In genomic region chr20:4159765-4160490, GRCh38 we compare ENCODE assay signal across 12 cellular contexts. TPM values are rescaled to one million over a fixed set of nuclear protein-coding genes. Genes with fewer than 3 reads are reported as not detected.
A peak's percentile ranks its signal among the peaks of the same experiment; 100 is the strongest.
DNase-seq lines count a peak whose midpoint lies in the region; ATAC-seq, FAIRE-seq and TF ChIP-seq lines count a peak whose summit lies in the region.
"Had no signal": no experiment of that assay in that cellular context is flagged by ENCODE, and none has a peak within 500 bp of the region (broad histone marks: within the 10 kb centered on the region; RNA-seq: fewer than 3 reads in every experiment).

No MANE protein-coding gene starts in this region.

- peak overlapping the region; percentile 74 for H3K9ac ChIP-seq in SK-N-MC (ENCODE audit: insufficient read length)
- no peak overlapping the region for H3K9ac ChIP-seq in smooth muscle cell (ENCODE audit: low read depth)

- H3F3A ChIP-seq in smooth muscle cell (ENCODE audit: low read depth): no peaks in the 10 kb centered on the region

- H2AFZ ChIP-seq in smooth muscle cell (ENCODE audit: low read depth): no peak overlapping the region

- H3K27me3 ChIP-seq in smooth muscle cell (ENCODE audit: low read depth): no peaks in the 10 kb centered on the region

- TF ChIP-seq CTCF in smooth muscle cell (IDR thresholded peaks at IDR 0.05; ENCODE audit: borderline replicate concordance, insufficient read depth, poor library complexity, severe bottlenecking): no peak
- TF ChIP-seq CTCF in omental fat pad (IDR thresholded peaks at IDR 0.05): no peak

- peak overlapping the region; percentile 90 for H3K27ac ChIP-seq in SK-N-MC
- H3K27ac ChIP-seq in smooth muscle cell (ENCODE audit: low read depth): peak overlapping the region; percentile 44
- H3K27ac ChIP-seq: thoracic aorta had no signal

- peaks cover 88% of the 10 kb centered on the region for H4K20me1 ChIP-seq in smooth muscle cell (ENCODE audit: low read depth)

- H3K36me3 ChIP-seq in SK-N-MC (ENCODE audit: insufficient read depth, low read length): no peaks in the 10 kb centered on the region
- H3K36me3 ChIP-seq in smooth muscle cell (ENCODE audit: low read depth): no peaks in the 10 kb centered on the region
- H3K36me3 ChIP-seq: thoracic aorta had no signal

- H3K9me3 ChIP-seq in SK-N-MC (ENCODE audit: low read depth, low read length) (no peaks in the 10 kb centered on the region), smooth muscle cell (replicated peaks; ENCODE audit: low read depth) (no peaks in the 10 kb centered on the region)
- H3K9me3 ChIP-seq: thoracic aorta had no signal

- peaks cover 10% of the 10 kb centered on the region for H3K4me1 ChIP-seq in smooth muscle cell (ENCODE audit: low read depth)

- peaks cover 76% of the 10 kb centered on the region for H3K79me2 ChIP-seq in smooth muscle cell (ENCODE audit: low read depth)

- H3K4me3 ChIP-seq in SK-N-MC: peak overlapping the region; percentile 63; the same call in 1 of the 2 replicates
- H3K4me3 ChIP-seq in smooth muscle cell: no peak overlapping the region
- H3K4me3 ChIP-seq: thoracic aorta had no signal

- no peak for ATAC-seq in omental fat pad (ENCODE audit: low FRiP score)

- DNase-seq in GM18507 (ENCODE audit: extremely low spot score, insufficient read length, low read depth) (no peak), SK-N-MC (ENCODE audit: low read depth, low spot score) (no peak), glomerular visceral epithelial cell (ENCODE audit: extremely low spot score) (peak; percentile 67), smooth muscle cell (lab: John Stamatoyannopoulos, UW; ENCODE audit: unreplicated experiment) (no peak), omental fat pad (ENCODE audit: low spot score) (no peak), NCI-H2227 (lab: John Stamatoyannopoulos, UW; ENCODE audit: unreplicated experiment) (no peak), HCEC 1CT (no peak)
- DNase-seq: activated CD4-positive, alpha-beta T cell treated with anti-CD3 and anti-CD28 coated beads for 36 hours; CD4-positive, alpha-beta T cell; mesendoderm; NCI-H187 treated with DMSO at 0.1 percent for 48 hours had no signal

- WGBS in smooth muscle cell (ENCODE audit: low lambda C conversion rate): 88% methylated on average over 14 of the region's 14 CpGs

- FAIRE-seq in GM18507 (lab: Jason Lieb, UNC): peak; percentile 21

- H3K4me2 ChIP-seq in smooth muscle cell: no peak overlapping the region

RNA-seq across cellular contexts. Expression of gene SMOX, which starts 11.3 kb away (rescaled TPM):
- total RNA-seq in smooth muscle cell: 11.5 and 18.2 TPM in 2 replicates
- 30.6 and 36.1 TPM in 2 replicates for polyA plus RNA-seq in smooth muscle cell
- 10 to 100 TPM in 2 of 4 donors, 1 to 10 TPM in 2; 5.0 to 81.2 (median 37.8) TPM for total RNA-seq in omental fat pad
